Comparison of ENCODE assay signal across 8 cellular contexts in genomic region chr1:121048293-121048752, GRCh38.
A peak's percentile ranks its signal among the peaks of the same experiment; 100 is the strongest.
DNase-seq lines count a peak whose midpoint lies in the region; ATAC-seq and TF ChIP-seq lines count a peak whose summit lies in the region.
"Not testable (repeated sequence)": the region's sequence is repeated elsewhere in the genome, so short reads cannot be mapped to it uniquely, and the experiment has no call there.

No MANE protein-coding gene starts in this region.

- peak; percentile 30 for DNase-seq in GM12865 (ENCODE audit: low read depth)
- DNase-seq in NCI-H1417 (lab: John Stamatoyannopoulos, UW): peak in 2 of 3 experiments; percentile 63 to 66
- DNase-seq in activated CD4-positive, alpha-beta T cell treated with anti-CD3 and anti-CD28 coated beads for 48 hours: peak; percentile 55
- DNase-seq in activated T-cell treated with anti-CD3 and anti-CD28 coated beads, Interleukin-2, amount 50 U/mL, for 4 hours; stimulated activated effector memory CD8-positive, alpha-beta T cell treated with anti-CD3 and anti-CD28 coated beads, Interleukin-12 subunit alpha, Interleukin-12 subunit beta, amount 100 ng/mL, for 72 hours (ENCODE audit: low spot score in 2 of 2): not testable (repeated sequence)
- DNase-seq in activated naive CD4-positive, alpha-beta T cell treated with anti-CD3 and anti-CD28 coated beads, Interleukin-2, amount 50 U/mL, for 72 hours (ENCODE audit: low spot score in 2 of 2): peak in 1 of 2 donors; percentile 12
- DNase-seq in stimulated activated CD4-positive, alpha-beta T cell treated with anti-CD3 and anti-CD28 coated beads, Interleukin-15, amount 100 ng/mL, for 24 hours: peak; percentile 52

- H3K36me3 Mint-ChIP-seq in activated T-cell treated with anti-CD3 and anti-CD28 coated beads, Interleukin-2, amount 50 U/mL, for 4 hours (ENCODE audit: insufficient read depth); activated naive CD4-positive, alpha-beta T cell treated with anti-CD3 and anti-CD28 coated beads, Interleukin-2, amount 50 U/mL, for 72 hours; stimulated activated effector memory CD8-positive, alpha-beta T cell treated with anti-CD3 and anti-CD28 coated beads, Interleukin-12 subunit alpha, Interleukin-12 subunit beta, amount 100 ng/mL, for 72 hours: not testable (repeated sequence)

- peaks cover 29% of the 10 kb centered on the region for H3K27me3 ChIP-seq in iPS-20b (ENCODE audit: insufficient read depth, low read length)

- TF ChIP-seq CTCF in GM12865 (IDR thresholded peaks at IDR 0.05; ENCODE audit: insufficient read depth, low read depth, low read length, missing control alignments): not testable (repeated sequence)

- H3K9ac ChIP-seq in iPS-20b (ENCODE audit: low read depth, low read length): not testable (repeated sequence)

- H3K36me3 ChIP-seq in iPS-20b (ENCODE audit: insufficient read depth, low read depth, low read length): not testable (repeated sequence)

- H3K27me3 Mint-ChIP-seq in activated T-cell treated with anti-CD3 and anti-CD28 coated beads, Interleukin-2, amount 50 U/mL, for 4 hours (ENCODE audit: low read depth): peaks cover 15% of the 10 kb centered on the region

- not testable (repeated sequence) for H3K4me1 ChIP-seq in iPS-20b (ENCODE audit: insufficient read depth, low read length)

- peak; percentile 63 to 70 for ATAC-seq in activated T-cell treated with anti-CD3 and anti-CD28 coated beads, Interleukin-2, amount 50 U/mL, for 4 hours
- peak; percentile 57 to 84 for ATAC-seq in activated naive CD4-positive, alpha-beta T cell treated with anti-CD3 and anti-CD28 coated beads, Interleukin-2, amount 50 U/mL, for 72 hours
- ATAC-seq in stimulated activated effector memory CD8-positive, alpha-beta T cell treated with anti-CD3 and anti-CD28 coated beads, Interleukin-12 subunit alpha, Interleukin-12 subunit beta, amount 100 ng/mL, for 72 hours: peak; percentile 49

- H3K27ac Mint-ChIP-seq in activated naive CD4-positive, alpha-beta T cell treated with anti-CD3 and anti-CD28 coated beads, Interleukin-2, amount 50 U/mL, for 72 hours: peak overlapping the region in 1 of 2 donors; percentile 29
- H3K27ac Mint-ChIP-seq in stimulated activated effector memory CD8-positive, alpha-beta T cell treated with anti-CD3 and anti-CD28 coated beads, Interleukin-12 subunit alpha, Interleukin-12 subunit beta, amount 100 ng/mL, for 72 hours: not testable (repeated sequence)

- not testable (repeated sequence) for H3K4me3 ChIP-seq in GM12865 (ENCODE audit: low read depth, low read length)
- H3K4me3 ChIP-seq in iPS-20b (ENCODE audit: low read length): peak overlapping the region; percentile 54; the same call in 1 of the 2 replicates

- not testable (repeated sequence) for H3K9me3 Mint-ChIP-seq in activated T-cell treated with anti-CD3 and anti-CD28 coated beads, Interleukin-2, amount 50 U/mL, for 4 hours; activated naive CD4-positive, alpha-beta T cell treated with anti-CD3 and anti-CD28 coated beads, Interleukin-2, amount 50 U/mL, for 72 hours; stimulated activated effector memory CD8-positive, alpha-beta T cell treated with anti-CD3 and anti-CD28 coated beads, Interleukin-12 subunit alpha, Interleukin-12 subunit beta, amount 100 ng/mL, for 72 hours

- not testable (repeated sequence) for H3K4me1 Mint-ChIP-seq in activated T-cell treated with anti-CD3 and anti-CD28 coated beads, Interleukin-2, amount 50 U/mL, for 4 hours (ENCODE audit: low read depth); stimulated activated effector memory CD8-positive, alpha-beta T cell treated with anti-CD3 and anti-CD28 coated beads, Interleukin-12 subunit alpha, Interleukin-12 subunit beta, amount 100 ng/mL, for 72 hours

- H3K4me3 Mint-ChIP-seq in activated T-cell treated with anti-CD3 and anti-CD28 coated beads, Interleukin-2, amount 50 U/mL, for 4 hours; stimulated activated effector memory CD8-positive, alpha-beta T cell treated with anti-CD3 and anti-CD28 coated beads, Interleukin-12 subunit alpha, Interleukin-12 subunit beta, amount 100 ng/mL, for 72 hours: not testable (repeated sequence)

- H3K27ac ChIP-seq in iPS-20b (ENCODE audit: low read length): not testable (repeated sequence)

- not testable (repeated sequence) for H3K9me3 ChIP-seq in iPS-20b (ENCODE audit: insufficient read depth, low read depth, low read length)
